Comparison of ENCODE assay signal across 10 cellular contexts in genomic region chr17:39151680-39152058, GRCh38. TPM values are rescaled to one million over a fixed set of nuclear protein-coding genes. Genes with fewer than 3 reads are reported as not detected.
DNase-seq lines count a peak whose midpoint lies in the region; ATAC-seq and TF ChIP-seq lines count a peak whose summit lies in the region.
"Had no signal": no experiment of that assay in that cellular context is flagged by ENCODE, and none has a peak within 500 bp of the region (broad histone marks: within the 10 kb centered on the region; RNA-seq: fewer than 3 reads in every experiment).

No MANE protein-coding gene starts in this region.

- H3K36me3 Mint-ChIP-seq in memory B cell: no peaks in the 10 kb centered on the region

- H3K4me3 Mint-ChIP-seq in memory B cell: peak overlapping the region; percentile 7

- no peaks in the 10 kb centered on the region for H3K36me3 ChIP-seq in cardiac muscle cell
- H3K36me3 ChIP-seq in tibial nerve: no peaks in the 10 kb centered on the region

- H3K27ac ChIP-seq in cardiac muscle cell (no peak overlapping the region), tibial nerve (peak overlapping the region; percentile 34 to 94 (median 70))

- H3K27ac Mint-ChIP-seq in memory B cell: no peak overlapping the region

- DNase-seq in cardiac muscle cell (ENCODE audit: low read depth in 1 of 2, low spot score in 1 of 2): no peak
- no peak for DNase-seq in Right ventricle myocardium inferior (ENCODE audit: missing footprints)
- DNase-seq in astrocyte of the cerebellum (ENCODE audit: low read depth): no peak
- no peak for DNase-seq in memory B cell (ENCODE audit: low spot score in 2 of 2)
- DNase-seq in tibial nerve (ENCODE audit: low spot score in 2 of 2): no peak
- no peak for DNase-seq in NCI-H128 (lab: John Stamatoyannopoulos, UW; ENCODE audit: unreplicated experiment)
- DNase-seq in NCI-H1105 treated with DMSO at 0.1 percent for 48 hours (lab: John Stamatoyannopoulos, UW): no peak
- DNase-seq: EL, NCI-H1105 had no signal

- ATAC-seq in Right ventricle myocardium inferior (no peak), memory B cell (ENCODE audit: low read depth) (no peak), HG03159 (IDR thresholded peaks at IDR 0.05; ENCODE audit: unreplicated experiment) (no peak)

- no peaks in the 10 kb centered on the region for H3K9me3 Mint-ChIP-seq in memory B cell

- peaks cover 23% of the 10 kb centered on the region for H3K27me3 Mint-ChIP-seq in memory B cell

- no peak for TF ChIP-seq POLR2A in tibial nerve (IDR thresholded peaks at IDR 0.05)

- TF ChIP-seq EP300 in tibial nerve (IDR thresholded peaks at IDR 0.05): no peak

- in situ Hi-C loops in astrocyte of the cerebellum (cut with HindIII; ENCODE audit: low sequenced_read_pairs): no loop called here

- peaks cover 31% of the 10 kb centered on the region for H3K27me3 ChIP-seq in cardiac muscle cell
- H3K27me3 ChIP-seq in tibial nerve: peaks cover 0 to 24% of the 10 kb centered on the region in 2 donors

- H3K4me1 ChIP-seq in cardiac muscle cell (ENCODE audit: low read depth) (peaks cover 9% of the 10 kb centered on the region), tibial nerve (peaks cover 0 to 31% (median 19%) of the 10 kb centered on the region in 4 donors)

- H3K4me1 Mint-ChIP-seq in memory B cell: peaks cover 18% of the 10 kb centered on the region

- TF ChIP-seq CTCF in cardiac muscle cell (IDR thresholded peaks at IDR 0.05; ENCODE audit: low read depth, low read length) (no peak), astrocyte of the cerebellum (IDR thresholded peaks at IDR 0.05; ENCODE audit: low read depth, low read length, missing control alignments) (no peak), tibial nerve (IDR thresholded peaks at IDR 0.05) (no peak)

- intact Hi-C loops in Right ventricle myocardium inferior (cut with DNase I): loop anchor here (1.0 to 10.0 kb wide), 6 partner anchors 69 to 457 kb away; partner anchors contain the start of gene PCGF2

- H3K4me3 ChIP-seq in cardiac muscle cell (peak overlapping the region; percentile 95), astrocyte of the cerebellum (ENCODE audit: low read depth, low read length) (peak overlapping the region; percentile 14), tibial nerve (peak overlapping the region; percentile 28 to 81 (median 61))

- no peaks in the 10 kb centered on the region for H3K9me3 ChIP-seq in cardiac muscle cell (ENCODE audit: low read depth)
- no peaks in the 10 kb centered on the region for H3K9me3 ChIP-seq in tibial nerve

- WGBS in tibial nerve, 2 donors: 4 to 5% methylated on average over 19 to 24 of the region's 26 CpGs

RNA-seq across cellular contexts. Expression of gene PLXDC1, which starts 0.2 kb away (rescaled TPM):
- total RNA-seq in cardiac muscle cell: 8.4 and 25.0 TPM in 2 replicates
- 6.3 and 6.6 TPM in 2 replicates for polyA plus RNA-seq in cardiac muscle cell
- 19.3 TPM for total RNA-seq in Right ventricle myocardium inferior
- 10 to 100 TPM; 34.1 to 95.1 (median 42.4) TPM for total RNA-seq in tibial nerve

RNA-seq across cellular contexts. Expression of gene ARL5C, which starts 14.3 kb away (rescaled TPM):
- total RNA-seq in cardiac muscle cell (0.12 TPM in 1 of 2 replicates, not detected in the other), Right ventricle myocardium inferior (not detected), tibial nerve (not detected)
- not detected in 2 replicates for polyA plus RNA-seq in cardiac muscle cell

RNA-seq across cellular contexts. Expression of gene CACNB1, which starts 45.8 kb away (rescaled TPM):
- total RNA-seq in cardiac muscle cell (17.3 and 27.6 TPM in 2 replicates), Right ventricle myocardium inferior (7.4 TPM), tibial nerve (10 to 100 TPM in 3 of 4 donors, 1 to 10 TPM in 1; 7.1 to 20.3 (median 15.0) TPM)
- 41.6 and 57.1 TPM in 2 replicates for polyA plus RNA-seq in cardiac muscle cell

RNA-seq across cellular contexts. Expression of gene RPL19, which starts 48.4 kb away (rescaled TPM):
- 2,476 and 3,028 TPM in 2 replicates for total RNA-seq in cardiac muscle cell
- polyA plus RNA-seq in cardiac muscle cell: 761 and 822 TPM in 2 replicates
- total RNA-seq in Right ventricle myocardium inferior: 1,018 TPM
- total RNA-seq in tibial nerve: 1,000 to 10,000 TPM; 2,381 to 3,486 (median 2,809) TPM

Comparison
In these comparisons a context has a peak if more than half of its experiments do, and no peak if none do; other contexts are left out.
1. H3K4me3 ChIP-seq: peak in every context shown above with its lines; median percentile 95 in cardiac muscle cell; 61 in tibial nerve; 14 in astrocyte of the cerebellum.